1 cellular context compared by ENCODE assay signal in the genomic region with DNA sequence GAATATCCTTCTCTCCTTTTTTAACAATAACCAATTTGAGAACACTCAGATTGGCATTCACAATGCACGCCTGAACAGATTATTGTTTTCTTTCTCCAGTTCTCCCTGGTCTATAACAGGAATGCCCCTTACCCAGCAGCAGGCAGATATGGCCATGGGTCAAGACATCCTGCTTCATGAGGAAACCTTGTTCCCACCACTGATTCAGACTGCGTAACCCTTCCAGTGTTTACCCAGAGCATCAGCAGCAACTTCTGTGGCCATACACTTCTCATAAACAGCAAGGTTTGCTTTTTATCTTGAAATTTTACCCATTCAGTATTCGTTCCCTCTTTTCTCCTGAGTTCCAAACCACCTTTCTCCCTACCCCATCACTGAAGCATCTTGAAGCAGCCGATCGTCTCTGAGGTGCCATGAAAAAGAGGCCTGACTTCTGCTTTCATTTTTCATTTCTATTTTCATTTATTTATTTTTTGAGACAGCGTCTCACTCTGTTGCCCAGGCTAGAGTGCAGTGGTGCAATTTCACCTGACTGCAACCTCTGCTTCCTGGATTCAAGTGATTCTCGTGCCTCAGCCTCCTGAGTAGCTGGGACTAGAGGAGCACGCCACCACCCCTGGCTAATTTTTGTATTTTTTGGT.
TF ChIP-seq lines count a peak whose summit lies in the region.

No MANE protein-coding gene starts in this region.

TF ChIP-seq in GM12878, 131 proteins besides CTCF, POLR2A, EP300 and RAD21 (continued from another document):
- TF ChIP-seq, protein P1, sequence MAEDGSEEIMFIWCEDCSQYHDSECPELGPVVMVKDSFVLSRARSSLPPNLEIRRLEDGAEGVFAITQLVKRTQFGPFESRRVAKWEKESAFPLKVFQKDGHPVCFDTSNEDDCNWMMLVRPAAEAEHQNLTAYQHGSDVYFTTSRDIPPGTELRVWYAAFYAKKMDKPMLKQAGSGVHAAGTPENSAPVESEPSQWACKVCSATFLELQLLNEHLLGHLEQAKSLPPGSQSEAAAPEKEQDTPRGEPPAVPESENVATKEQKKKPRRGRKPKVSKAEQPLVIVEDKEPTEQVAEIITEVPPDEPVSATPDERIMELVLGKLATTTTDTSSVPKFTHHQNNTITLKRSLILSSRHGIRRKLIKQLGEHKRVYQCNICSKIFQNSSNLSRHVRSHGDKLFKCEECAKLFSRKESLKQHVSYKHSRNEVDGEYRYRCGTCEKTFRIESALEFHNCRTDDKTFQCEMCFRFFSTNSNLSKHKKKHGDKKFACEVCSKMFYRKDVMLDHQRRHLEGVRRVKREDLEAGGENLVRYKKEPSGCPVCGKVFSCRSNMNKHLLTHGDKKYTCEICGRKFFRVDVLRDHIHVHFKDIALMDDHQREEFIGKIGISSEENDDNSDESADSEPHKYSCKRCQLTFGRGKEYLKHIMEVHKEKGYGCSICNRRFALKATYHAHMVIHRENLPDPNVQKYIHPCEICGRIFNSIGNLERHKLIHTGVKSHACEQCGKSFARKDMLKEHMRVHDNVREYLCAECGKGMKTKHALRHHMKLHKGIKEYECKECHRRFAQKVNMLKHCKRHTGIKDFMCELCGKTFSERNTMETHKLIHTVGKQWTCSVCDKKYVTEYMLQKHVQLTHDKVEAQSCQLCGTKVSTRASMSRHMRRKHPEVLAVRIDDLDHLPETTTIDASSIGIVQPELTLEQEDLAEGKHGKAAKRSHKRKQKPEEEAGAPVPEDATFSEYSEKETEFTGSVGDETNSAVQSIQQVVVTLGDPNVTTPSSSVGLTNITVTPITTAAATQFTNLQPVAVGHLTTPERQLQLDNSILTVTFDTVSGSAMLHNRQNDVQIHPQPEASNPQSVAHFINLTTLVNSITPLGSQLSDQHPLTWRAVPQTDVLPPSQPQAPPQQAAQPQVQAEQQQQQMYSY (CRISPR knock-in tag; IDR thresholded peaks at IDR 0.05): no peak
- TF ChIP-seq, protein P2, sequence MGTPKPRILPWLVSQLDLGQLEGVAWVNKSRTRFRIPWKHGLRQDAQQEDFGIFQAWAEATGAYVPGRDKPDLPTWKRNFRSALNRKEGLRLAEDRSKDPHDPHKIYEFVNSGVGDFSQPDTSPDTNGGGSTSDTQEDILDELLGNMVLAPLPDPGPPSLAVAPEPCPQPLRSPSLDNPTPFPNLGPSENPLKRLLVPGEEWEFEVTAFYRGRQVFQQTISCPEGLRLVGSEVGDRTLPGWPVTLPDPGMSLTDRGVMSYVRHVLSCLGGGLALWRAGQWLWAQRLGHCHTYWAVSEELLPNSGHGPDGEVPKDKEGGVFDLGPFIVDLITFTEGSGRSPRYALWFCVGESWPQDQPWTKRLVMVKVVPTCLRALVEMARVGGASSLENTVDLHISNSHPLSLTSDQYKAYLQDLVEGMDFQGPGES (IDR thresholded peaks at IDR 0.05): no peak
TF ChIP-seq in GM12878: peak in this region for 0.
